Comparison of ENCODE assay signal across 24 cellular contexts in genomic region chr6:51430610-51431009, GRCh38.
DNase-seq lines count a peak whose midpoint lies in the region; ATAC-seq, FAIRE-seq and TF ChIP-seq lines count a peak whose summit lies in the region.
"Had no signal": no experiment of that assay in that cellular context is flagged by ENCODE, and none has a peak within 500 bp of the region (broad histone marks: within the 10 kb centered on the region; RNA-seq: fewer than 3 reads in every experiment).

No MANE protein-coding gene starts in this region.

- no peaks in the 10 kb centered on the region for H3K4me1 ChIP-seq in heart right ventricle
- H3K4me1 ChIP-seq: Caco-2 had no signal

- H3K4me3 ChIP-seq in SK-N-MC: peak overlapping the region; percentile 19; the same call in 1 of the 2 replicates
- H3K4me3 ChIP-seq in heart right ventricle: no peak overlapping the region
- H3K4me3 ChIP-seq: BLaER1 treated with 17β-estradiol and CSF1 and Interleukin-3, amounts not matched to agents 10 nM and 100 nM; GM12878 had no signal

- TF ChIP-seq CTCF in D721Med (IDR thresholded peaks at IDR 0.05; ENCODE audit: insufficient read depth, missing control alignments) (no peak), heart right ventricle (IDR thresholded peaks at IDR 0.05) (no peak)

- ATAC-seq in GM19452 (IDR thresholded peaks at IDR 0.05; ENCODE audit: unreplicated experiment) (no peak), heart right ventricle (no peak)
- ATAC-seq: CD8-positive, alpha-beta T cell; GM12878 had no signal

- 77 to 87% methylated on average over 2 of the region's 2 CpGs for WGBS in heart right ventricle, 2 donors

- intact Hi-C loops in heart right ventricle (cut with DNase I): no loop called here

- H3K27me3 ChIP-seq in heart right ventricle: no peaks in the 10 kb centered on the region
- H3K27me3 ChIP-seq: BLaER1 treated with 17β-estradiol and CSF1 and Interleukin-3, amounts not matched to agents 10 nM and 100 nM had no signal

- no peaks in the 10 kb centered on the region for H3K9me3 ChIP-seq in SK-N-MC (ENCODE audit: low read depth, low read length)
- peaks cover 0 to 2% (median 0%) of the 10 kb centered on the region in 11 donors for H3K9me3 ChIP-seq in heart right ventricle
- H3K9me3 ChIP-seq: BLaER1 treated with 17β-estradiol and CSF1 and Interleukin-3, amounts not matched to agents 10 nM and 100 nM; Caco-2 had no signal

- FAIRE-seq in D721Med (lab: Jason Lieb, UNC): peak; percentile 77
- FAIRE-seq: GM12878, GM12892, GM18507, GM19239 had no signal

- DNase-seq in D721Med (ENCODE audit: insufficient read length, low spot score) (no peak), SK-N-MC (ENCODE audit: low read depth, low spot score) (peak; percentile 98), heart right ventricle (no peak)
- no peak for DNase-seq in stimulated activated CD4-positive, alpha-beta T cell treated with anti-CD3 and anti-CD28 coated beads, Interleukin-4, amount 100 ng/mL, for 1 hour
- DNase-seq: 8988T; AML-193; Caco-2; Calu3; CD4-positive, alpha-beta T cell; CD8-positive, alpha-beta T cell; DMS 273 treated with DMSO at 0.1 percent for 48 hours; DMS153; DMS53; DMS79; DND-41; EL; GDM1 had no signal

- H3K36me3 ChIP-seq in SK-N-MC (ENCODE audit: insufficient read depth, low read length) (no peaks in the 10 kb centered on the region), heart right ventricle (no peaks in the 10 kb centered on the region)
- H3K36me3 ChIP-seq: BLaER1 treated with 17β-estradiol and CSF1 and Interleukin-3, amounts not matched to agents 10 nM and 100 nM had no signal

- H3K27ac ChIP-seq in SK-N-MC (peak overlapping the region; percentile 86), heart right ventricle (no peak overlapping the region)
- H3K27ac ChIP-seq: BLaER1 treated with 17β-estradiol and CSF1 and Interleukin-3, amounts not matched to agents 10 nM and 100 nM; C4-2B had no signal

- H3K9ac ChIP-seq in SK-N-MC (ENCODE audit: insufficient read length): no peak overlapping the region
- H3K9ac ChIP-seq: BLaER1 treated with 17β-estradiol and CSF1 and Interleukin-3, amounts not matched to agents 10 nM and 100 nM had no signal
